ENCODE assay signal across 20 cellular contexts in the genomic region with DNA sequence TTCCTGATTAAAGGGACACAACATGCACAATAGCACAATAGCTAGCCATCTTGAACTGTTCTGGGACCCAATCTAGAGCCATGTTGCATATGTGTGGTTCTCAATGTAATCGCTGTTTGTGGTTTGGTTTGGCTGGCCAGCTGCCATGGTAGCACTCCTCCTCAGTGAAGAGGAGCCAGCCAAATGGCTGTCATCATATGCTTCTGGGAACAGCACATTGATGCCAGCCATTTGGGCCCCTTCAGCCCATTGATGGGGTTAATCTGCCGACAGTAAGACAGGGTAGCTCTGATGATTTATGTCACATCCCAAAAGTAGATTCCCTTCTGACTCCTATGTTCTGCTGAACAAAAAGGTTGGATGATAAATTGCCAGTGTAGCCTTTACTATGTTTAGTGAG. TPM values are rescaled to one million over a fixed set of nuclear protein-coding genes. Genes with fewer than 3 reads are reported as not detected.
A peak's percentile ranks its signal among the peaks of the same experiment; 100 is the strongest.
DNase-seq lines count a peak whose midpoint lies in the region; ATAC-seq and TF ChIP-seq lines count a peak whose summit lies in the region.
"Had no signal": no experiment of that assay in that cellular context is flagged by ENCODE, and none has a peak within 500 bp of the region (broad histone marks: within the 10 kb centered on the region; RNA-seq: fewer than 3 reads in every experiment).

No MANE protein-coding gene starts in this region.

- H3K36me3 Mint-ChIP-seq in activated CD8-positive, alpha-beta T cell treated with anti-CD3 and anti-CD28 coated beads, Interleukin-2, amount 10 ng/mL, durations not matched to agents 7 days and 5 days (ENCODE audit: low read depth), result no peaks in the 10 kb centered on the region
- no peaks in the 10 kb centered on the region for H3K36me3 Mint-ChIP-seq in CD14-positive monocyte

- peak; percentile 62 for DNase-seq in NCI-H1694 treated with DMSO at 0.1 percent for 48 hours (lab: John Stamatoyannopoulos, UW)
- DNase-seq in NCI-H446 treated with DMSO at 0.1 percent for 48 hours (lab: John Stamatoyannopoulos, UW), result peak; percentile 86
- peak; percentile 80 for DNase-seq in fibroblast of pulmonary artery (ENCODE audit: low read depth)
- DNase-seq in left ventricle myocardium superior, result peak; percentile 75
- DNase-seq in activated CD8-positive, alpha-beta T cell treated with anti-CD3 and anti-CD28 coated beads, Interleukin-2, amount 10 ng/mL, durations not matched to agents 7 days and 5 days, result no peak
- DNase-seq in CD14-positive monocyte (ENCODE audit: low spot score), result no peak
- DNase-seq: ACHN, AML-193, GM23248, IMR-90, NCI-H1436 treated with DMSO at 0.1 percent for 48 hours, NCI-H345, SHP77 treated with DMSO at 0.1 percent for 48 hours, SK-N-SH, T-helper 1 cell had no signal

- no peak overlapping the region for H3K4me3 ChIP-seq in fibroblast of pulmonary artery (replicated peaks; ENCODE audit: low read depth, low read length)
- H3K4me3 ChIP-seq: GM12878, GM23248, HAP-1 had no signal

- CTCF ChIA-PET in activated CD8-positive, alpha-beta T cell treated with anti-CD3 and anti-CD28 coated beads, Interleukin-2, amount 10 ng/mL, durations not matched to agents 7 days and 5 days (lab: Charles Lee), result no interaction called here

- POLR2A ChIA-PET in activated CD8-positive, alpha-beta T cell treated with anti-CD3 and anti-CD28 coated beads, Interleukin-2, amount 10 ng/mL, durations not matched to agents 7 days and 5 days (lab: Charles Lee), result no interaction called here

- intact Hi-C loops in left ventricle myocardium superior (cut with micrococcal nuclease) (no loop called here), CD14-positive monocyte (cut with micrococcal nuclease) (no loop called here)

- H3K4me1 Mint-ChIP-seq in activated CD8-positive, alpha-beta T cell treated with anti-CD3 and anti-CD28 coated beads, Interleukin-2, amount 10 ng/mL, durations not matched to agents 7 days and 5 days (ENCODE audit: low read depth), result no peaks in the 10 kb centered on the region
- H3K4me1 Mint-ChIP-seq in CD14-positive monocyte, result no peaks in the 10 kb centered on the region

- H3K4me3 Mint-ChIP-seq in activated CD8-positive, alpha-beta T cell treated with anti-CD3 and anti-CD28 coated beads, Interleukin-2, amount 10 ng/mL, durations not matched to agents 7 days and 5 days, result no peak overlapping the region
- no peak overlapping the region for H3K4me3 Mint-ChIP-seq in CD14-positive monocyte

- H3K9me3 Mint-ChIP-seq in activated CD8-positive, alpha-beta T cell treated with anti-CD3 and anti-CD28 coated beads, Interleukin-2, amount 10 ng/mL, durations not matched to agents 7 days and 5 days (ENCODE audit: insufficient read depth), result no peaks in the 10 kb centered on the region
- peaks cover 0 to 7% (median 0%) of the 10 kb centered on the region in 7 donors for H3K9me3 Mint-ChIP-seq in CD14-positive monocyte

- ATAC-seq in left ventricle myocardium superior, result peak; percentile 89
- no peak for ATAC-seq in activated CD8-positive, alpha-beta T cell treated with anti-CD3 and anti-CD28 coated beads, Interleukin-2, amount 10 ng/mL, durations not matched to agents 7 days and 5 days
- no peak for ATAC-seq in GM21737 (IDR thresholded peaks at IDR 0.05; ENCODE audit: unreplicated experiment)
- ATAC-seq: GM12878 had no signal

- H3K27ac Mint-ChIP-seq in activated CD8-positive, alpha-beta T cell treated with anti-CD3 and anti-CD28 coated beads, Interleukin-2, amount 10 ng/mL, durations not matched to agents 7 days and 5 days, result no peak overlapping the region
- H3K27ac Mint-ChIP-seq in CD14-positive monocyte, result no peak overlapping the region

- H3K27me3 Mint-ChIP-seq in activated CD8-positive, alpha-beta T cell treated with anti-CD3 and anti-CD28 coated beads, Interleukin-2, amount 10 ng/mL, durations not matched to agents 7 days and 5 days (ENCODE audit: low read depth), result no peaks in the 10 kb centered on the region
- peaks cover 0 to 4% (median 0%) of the 10 kb centered on the region in 3 donors for H3K27me3 Mint-ChIP-seq in CD14-positive monocyte (ENCODE audit: low read depth in 3 of 3)

- TF ChIP-seq CTCF in fibroblast of pulmonary artery (IDR thresholded peaks at IDR 0.05; ENCODE audit: low read length, missing control alignments) (no peak), CD14-positive monocyte (IDR thresholded peaks at IDR 0.05) (no peak)

RNA-seq across cellular contexts. Expression of a gene that starts 48.5 kb away (rescaled TPM):
- not detected for total RNA-seq in left ventricle myocardium superior
- not detected for total RNA-seq in activated CD8-positive, alpha-beta T cell treated with anti-CD3 and anti-CD28 coated beads, Interleukin-2, amount 10 ng/mL, durations not matched to agents 7 days and 5 days
- polyA plus RNA-seq in CD14-positive monocyte, result not detected
- total RNA-seq: GM12878, GM23248, M059J, OCI-LY7 had no signal
- polyA plus RNA-seq: GM12878, GM23248, IMR-90 had no signal

Comparison
In these comparisons a context has a peak if more than half of its experiments do, and no peak if none do; other contexts are left out.
1. DNase-seq: peak in NCI-H1694 treated with DMSO at 0.1 percent for 48 hours (single experiment), NCI-H446 treated with DMSO at 0.1 percent for 48 hours (single experiment), fibroblast of pulmonary artery (single experiment) and left ventricle myocardium superior (single experiment); none in activated CD8-positive, alpha-beta T cell treated with anti-CD3 and anti-CD28 coated beads, Interleukin-2, amount 10 ng/mL, durations not matched to agents 7 days and 5 days (single experiment) and CD14-positive monocyte (single experiment).